8 cellular contexts compared by ENCODE assay signal in genomic region chr3:159616234-159616825, GRCh38.
DNase-seq lines count a peak whose midpoint lies in the region; ATAC-seq and TF ChIP-seq lines count a peak whose summit lies in the region.

No MANE protein-coding gene starts in this region.

- H3K9me2 ChIP-seq in PC-9 (ENCODE audit: insufficient read depth), result no peaks in the 10 kb centered on the region

- CTCF ChIA-PET in PC-9 (lab: Charles Lee), result interaction anchor here (0.7 kb wide), 1 partner anchor 19 kb away, joined by 10 read pairs; no protein-coding TSS in a partner anchor

- H3K4me1 Mint-ChIP-seq in progenitor cell of endocrine pancreas (ENCODE audit: low read depth), result no peaks in the 10 kb centered on the region

- H3K4me3 ChIP-seq in PC-9, result no peak overlapping the region

- H3K4me3 Mint-ChIP-seq in progenitor cell of endocrine pancreas (ENCODE audit: low read depth), result no peak overlapping the region

- no peaks in the 10 kb centered on the region for H3K36me3 ChIP-seq in PC-9 (ENCODE audit: low read depth)

- TF ChIP-seq POLR2A in GM18505 (IDR thresholded peaks at IDR 0.05; ENCODE audit: borderline replicate concordance, extremely low read depth, insufficient read depth, insufficient read length), result no peak

- intact Hi-C loops in PC-9 (cut with micrococcal nuclease; ENCODE audit: unreplicated experiment), result loop anchor here (1.0 to 10.0 kb wide), 6 partner anchors 116 to 390 kb away; no protein-coding TSS in a partner anchor

- TF ChIP-seq CTCF in PC-9 (conservative IDR thresholded peaks at IDR 0.05) (peak; percentile 80), progenitor cell of endocrine pancreas (IDR thresholded peaks at IDR 0.05; ENCODE audit: unreplicated experiment) (peak; percentile 54)

- DNase-seq in GM03348 (ENCODE audit: low spot score), result peak; percentile 69
- DNase-seq in PC-9, result peak; percentile 43 to 69
- DNase-seq in fibroblast of peridontal ligament (ENCODE audit: extremely low read depth), result peak; percentile 75
- DNase-seq in progenitor cell of endocrine pancreas (ENCODE audit: low spot score, unreplicated experiment), result no peak
- DNase-seq in NCI-H1930 (lab: John Stamatoyannopoulos, UW), result no peak
- DNase-seq in DMS79 (lab: John Stamatoyannopoulos, UW), result no peak

- POLR2A ChIA-PET in PC-9 (lab: Charles Lee; ENCODE audit: unreplicated experiment), result interaction anchor here (0.6 kb wide), 1 partner anchor 145 kb away, joined by 10 read pairs; no protein-coding TSS in a partner anchor

- H3K4me1 ChIP-seq in PC-9 (replicated peaks; ENCODE audit: insufficient read depth), result peaks cover 16% of the 10 kb centered on the region

- H3K27ac Mint-ChIP-seq in progenitor cell of endocrine pancreas, result no peak overlapping the region

- H3K27me3 Mint-ChIP-seq in progenitor cell of endocrine pancreas, result no peaks in the 10 kb centered on the region

- ATAC-seq in HG03432 (IDR thresholded peaks at IDR 0.05; ENCODE audit: unreplicated experiment) (no peak), GM18505 (IDR thresholded peaks at IDR 0.05; ENCODE audit: unreplicated experiment) (no peak)

- peaks cover 11% of the 10 kb centered on the region for H3F3A ChIP-seq in PC-9 (ENCODE audit: insufficient read depth, low read depth)

- no peak overlapping the region for H3K4me2 ChIP-seq in PC-9

- H3K9me3 Mint-ChIP-seq in progenitor cell of endocrine pancreas (ENCODE audit: low read depth), result no peaks in the 10 kb centered on the region

- H3K9me3 ChIP-seq in PC-9 (ENCODE audit: insufficient read depth, low read depth), result no peaks in the 10 kb centered on the region

- no peaks in the 10 kb centered on the region for H3K36me3 Mint-ChIP-seq in progenitor cell of endocrine pancreas (ENCODE audit: insufficient read depth)

- BruUV-seq in PC-9 (replicated peaks; lab: Mats Ljungman, UMichigan), result no TSS peak

- H3K27me3 ChIP-seq in PC-9 (ENCODE audit: insufficient read depth, low read depth), result no peaks in the 10 kb centered on the region

- no peaks in the 10 kb centered on the region for H3K79me2 ChIP-seq in PC-9 (ENCODE audit: low read depth)

- no peak overlapping the region for H2AFZ ChIP-seq in PC-9

- H3K27ac ChIP-seq in PC-9, result no peak overlapping the region

- H4K20me1 ChIP-seq in PC-9 (ENCODE audit: insufficient read depth), result no peaks in the 10 kb centered on the region

Comparison
In these comparisons a context has a peak if more than half of its experiments do, and no peak if none do; other contexts are left out.
1. DNase-seq: peak in GM03348 (single experiment), PC-9 (2 of 2) and fibroblast of peridontal ligament (single experiment); none in progenitor cell of endocrine pancreas (single experiment), NCI-H1930 (0 of 2) and DMS79 (single experiment).